In the genomic region with DNA sequence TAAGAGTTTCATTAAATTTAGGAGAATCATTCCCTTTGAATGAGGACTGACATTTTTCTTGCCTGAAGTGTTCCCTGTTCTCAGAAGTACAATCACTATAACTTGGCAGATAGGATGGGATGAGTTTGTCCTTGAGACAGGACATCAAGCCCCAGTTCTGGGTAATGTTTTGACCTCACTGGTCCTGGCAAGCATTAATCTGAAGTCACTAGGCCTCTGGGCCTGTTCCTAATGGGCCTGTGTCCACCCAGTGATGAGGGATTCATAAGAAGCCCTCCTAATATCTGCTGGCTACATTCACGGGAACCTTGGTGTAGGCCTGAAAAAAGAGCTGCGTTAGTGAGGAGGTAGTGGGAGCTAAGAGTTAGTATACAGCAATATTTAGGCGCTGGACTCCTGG, we compare ENCODE assay signal across 24 cellular contexts. TPM values are rescaled to one million over a fixed set of nuclear protein-coding genes. Genes with fewer than 3 reads are reported as not detected.
"Had no signal": no experiment of that assay in that cellular context is flagged by ENCODE, and none has a peak within 500 bp of the region (broad histone marks: within the 10 kb centered on the region; RNA-seq: fewer than 3 reads in every experiment).

No MANE protein-coding gene starts in this region.

- H3K9me3 Mint-ChIP-seq: activated CD8-positive, alpha-beta T cell treated with anti-CD3 and anti-CD28 coated beads for 36 hours; activated naive CD4-positive, alpha-beta T cell treated with anti-CD3 and anti-CD28 coated beads for 36 hours; T-helper 1 cell treated with Interleukin-12 subunit alpha and Interleukin-12 subunit beta and Interleukin-4 antibody, amounts not matched to agents 30 μg/mL and 1 μg/mL, for 36 hours had no signal

- H3K27me3 Mint-ChIP-seq: activated CD8-positive, alpha-beta T cell treated with anti-CD3 and anti-CD28 coated beads for 36 hours; activated naive CD8-positive, alpha-beta T cell had no signal

- DNase-seq: activated CD4-positive, alpha-beta T cell treated with anti-CD3 and anti-CD28 coated beads for 4 hours; activated CD8-positive, alpha-beta memory T cell treated with anti-CD3 and anti-CD28 coated beads, Interleukin-2, amount 50 U/mL, for 4 hours; activated CD8-positive, alpha-beta T cell treated with anti-CD3 and anti-CD28 coated beads for 36 hours; activated naive CD4-positive, alpha-beta T cell treated with anti-CD3 and anti-CD28 coated beads for 36 hours; amygdala; Karpas-422; MM.1S; NCI-H1105; NCI-H1436; NCI-H1694 treated with DMSO at 0.1 percent for 48 hours; NCI-H2029 treated with DMSO at 0.1 percent for 48 hours; NCI-H510A treated with DMSO at 0.1 percent for 48 hours; NCI-H69; NK-92 treated with Interleukin-12 subunit alpha and Interleukin-12 subunit beta, amount 100 ng/mL, for 24 hours; OCI-M1; Peyer's patch; SHP77 treated with DMSO at 0.1 percent for 48 hours had no signal

- H3K4me1 ChIP-seq: Peyer's patch had no signal

- H3K27ac Mint-ChIP-seq: activated CD8-positive, alpha-beta T cell treated with anti-CD3 and anti-CD28 coated beads for 36 hours; activated naive CD4-positive, alpha-beta T cell treated with anti-CD3 and anti-CD28 coated beads for 36 hours; activated naive CD8-positive, alpha-beta T cell; brain; T-helper 1 cell treated with Interleukin-12 subunit alpha and Interleukin-12 subunit beta and Interleukin-4 antibody, amounts not matched to agents 30 μg/mL and 1 μg/mL, for 36 hours had no signal

- H3K4me3 Mint-ChIP-seq: activated CD8-positive, alpha-beta T cell treated with anti-CD3 and anti-CD28 coated beads for 36 hours; activated naive CD4-positive, alpha-beta T cell treated with anti-CD3 and anti-CD28 coated beads for 36 hours; activated naive CD8-positive, alpha-beta T cell; brain; T-helper 1 cell treated with Interleukin-12 subunit alpha and Interleukin-12 subunit beta and Interleukin-4 antibody, amounts not matched to agents 30 μg/mL and 1 μg/mL, for 36 hours had no signal

- H3K9me3 ChIP-seq: Peyer's patch had no signal

- H3K4me1 Mint-ChIP-seq: brain had no signal

- H3K36me3 Mint-ChIP-seq: activated naive CD8-positive, alpha-beta T cell; brain had no signal

- ATAC-seq: activated CD4-positive, CD25-positive, alpha-beta regulatory T cell treated with anti-CD3 and anti-CD28 coated beads, Interleukin-2, amount 50 U/mL, for 24 hours; activated CD8-positive, alpha-beta T cell treated with anti-CD3 and anti-CD28 coated beads for 36 hours; K562 had no signal

- H3K4me3 ChIP-seq: K562, Peyer's patch had no signal

- H3K27me3 ChIP-seq: Peyer's patch had no signal

- H3K36me3 ChIP-seq: Peyer's patch had no signal

- H3K27ac ChIP-seq: Peyer's patch, RWPE1 had no signal

RNA-seq across cellular contexts. Expression of a gene that starts 37.2 kb away (rescaled TPM):
- total RNA-seq: astrocyte had no signal
